8 cellular contexts compared by ENCODE assay signal in genomic region chr1:148263128-148263905, GRCh38.
DNase-seq lines count a peak whose midpoint lies in the region; ATAC-seq, FAIRE-seq and TF ChIP-seq lines count a peak whose summit lies in the region.

No MANE protein-coding gene starts in this region.

- no peaks in the 10 kb centered on the region for H3K27me3 ChIP-seq in CD8-positive, alpha-beta T cell (ENCODE audit: insufficient read depth, low read length)
- H3K27me3 ChIP-seq in Loucy (ENCODE audit: insufficient read depth, low read length, poor library complexity, severe bottlenecking) (no peaks in the 10 kb centered on the region), smooth muscle cell (ENCODE audit: low read depth) (no peaks in the 10 kb centered on the region)

- no peaks in the 10 kb centered on the region for H3F3A ChIP-seq in Loucy (ENCODE audit: low read depth)
- no peaks in the 10 kb centered on the region for H3F3A ChIP-seq in smooth muscle cell (ENCODE audit: low read depth)

- intact Hi-C loops in CD8-positive, alpha-beta T cell (cut with DNase I, micrococcal nuclease): loop anchor here in 1 of 2 experiments (1.0 kb wide), 1 partner anchor 71 kb away; no protein-coding TSS in a partner anchor

- peak; percentile 24 to 76 (median 56) for DNase-seq in CD8-positive, alpha-beta T cell
- peak; percentile 47 for DNase-seq in brain pericyte (ENCODE audit: low read depth, low spot score)
- peak; percentile 71 for DNase-seq in iPS-NIHi11 (ENCODE audit: low spot score)
- DNase-seq in smooth muscle cell (lab: John Stamatoyannopoulos, UW; ENCODE audit: unreplicated experiment): no peak
- no peak for DNase-seq in cortex of kidney (lab: John Stamatoyannopoulos, UW)

- H3K27me3 Mint-ChIP-seq in CD8-positive, alpha-beta T cell (ENCODE audit: low read depth): no peaks in the 10 kb centered on the region

- no peaks in the 10 kb centered on the region for H3K9me2 ChIP-seq in Loucy (replicated peaks; ENCODE audit: low read depth, low read length)

- peaks cover 19% of the 10 kb centered on the region for H3K4me1 Mint-ChIP-seq in CD8-positive, alpha-beta T cell (ENCODE audit: low read depth)

- H3K4me1 ChIP-seq in CD8-positive, alpha-beta T cell (ENCODE audit: insufficient read depth, low read length): no peaks in the 10 kb centered on the region
- H3K4me1 ChIP-seq in Loucy (ENCODE audit: insufficient read depth, low read length, poor library complexity, severe bottlenecking) (no peaks in the 10 kb centered on the region), smooth muscle cell (ENCODE audit: low read depth) (peaks cover 5% of the 10 kb centered on the region)

- no peak for TF ChIP-seq CTCF in CD8-positive, alpha-beta T cell (IDR thresholded peaks at IDR 0.05)
- no peak for TF ChIP-seq CTCF in Loucy (conservative IDR thresholded peaks at IDR 0.05; ENCODE audit: low read length)
- no peak for TF ChIP-seq CTCF in smooth muscle cell (IDR thresholded peaks at IDR 0.05; ENCODE audit: borderline replicate concordance, insufficient read depth, poor library complexity, severe bottlenecking)

- FAIRE-seq in TTC549 (lab: Jason Lieb, UNC): peak; percentile 89

- H3K36me3 ChIP-seq in CD8-positive, alpha-beta T cell (ENCODE audit: insufficient read depth, low read length): no peaks in the 10 kb centered on the region
- H3K36me3 ChIP-seq in Loucy (ENCODE audit: insufficient read depth, low read length): no peaks in the 10 kb centered on the region
- no peaks in the 10 kb centered on the region for H3K36me3 ChIP-seq in smooth muscle cell (ENCODE audit: low read depth)

- H3K9ac ChIP-seq in Loucy (ENCODE audit: low read depth, low read length, poor library complexity, severe bottlenecking) (peak overlapping the region; percentile 5), smooth muscle cell (ENCODE audit: low read depth) (peak overlapping the region; percentile 89)

- POLR2A ChIA-PET in CD8-positive, alpha-beta T cell (lab: Charles Lee): interaction anchor here (1.1 to 1.4 kb wide), 2 partner anchors 71 to 73 kb away, joined by 3 to 8 read pairs; no protein-coding TSS in a partner anchor

- H3K4me2 ChIP-seq in Loucy (ENCODE audit: low read depth, low read length, poor library complexity, severe bottlenecking) (peak overlapping the region; percentile 69), smooth muscle cell (peak overlapping the region; percentile 87)

- CTCF ChIA-PET in CD8-positive, alpha-beta T cell (lab: Charles Lee): interaction anchor here (0.6 to 1.1 kb wide), 2 partner anchors 8 to 11 kb away, joined by 3 to 4 read pairs; no protein-coding TSS in a partner anchor

- under 1% methylated on average over 43 of the region's 43 CpGs for WGBS in smooth muscle cell (ENCODE audit: low lambda C conversion rate)

- no peaks in the 10 kb centered on the region for H3K9me3 ChIP-seq in CD8-positive, alpha-beta T cell (ENCODE audit: low read length)
- H3K9me3 ChIP-seq in Loucy (ENCODE audit: insufficient read depth, low read depth, low read length): no peaks in the 10 kb centered on the region
- no peaks in the 10 kb centered on the region for H3K9me3 ChIP-seq in smooth muscle cell (replicated peaks; ENCODE audit: low read depth)

- no peaks in the 10 kb centered on the region for H3K9me3 Mint-ChIP-seq in CD8-positive, alpha-beta T cell

- H3K27ac Mint-ChIP-seq in CD8-positive, alpha-beta T cell: peak overlapping the region; percentile 99

- H3K79me2 ChIP-seq in Loucy (ENCODE audit: insufficient read depth, low read length) (no peaks in the 10 kb centered on the region), smooth muscle cell (ENCODE audit: low read depth) (no peaks in the 10 kb centered on the region)

- peak; percentile 84 for ATAC-seq in CD8-positive, alpha-beta T cell
- ATAC-seq in GM19467 (IDR thresholded peaks at IDR 0.05; ENCODE audit: unreplicated experiment): peak; percentile 59

- peaks cover 7% of the 10 kb centered on the region for H3K36me3 Mint-ChIP-seq in CD8-positive, alpha-beta T cell

- H3K4me3 ChIP-seq in CD8-positive, alpha-beta T cell (ENCODE audit: low read depth, low read length): peak overlapping the region; percentile 62
- H3K4me3 ChIP-seq in Loucy (ENCODE audit: low read length, poor library complexity, severe bottlenecking) (peak overlapping the region; percentile 68), smooth muscle cell (peak overlapping the region; percentile 59)

- H3K4me3 Mint-ChIP-seq in CD8-positive, alpha-beta T cell: peak overlapping the region; percentile 95

- H4K20me1 ChIP-seq in Loucy (ENCODE audit: insufficient read depth, low read length, poor library complexity, severe bottlenecking): no peaks in the 10 kb centered on the region
- no peaks in the 10 kb centered on the region for H4K20me1 ChIP-seq in smooth muscle cell (ENCODE audit: low read depth)

- peak overlapping the region; percentile 85 for H3K27ac ChIP-seq in CD8-positive, alpha-beta T cell (ENCODE audit: low read depth, low read length)
- peak overlapping the region; percentile 76 for H3K27ac ChIP-seq in smooth muscle cell (ENCODE audit: low read depth)

- H2AFZ ChIP-seq in Loucy (ENCODE audit: low read length) (peak overlapping the region; percentile 60), smooth muscle cell (ENCODE audit: low read depth) (peak overlapping the region; percentile 85)

Comparison
In these comparisons a context has a peak if more than half of its experiments do, and no peak if none do; other contexts are left out.
1. DNase-seq: peak in CD8-positive, alpha-beta T cell (7 of 7), brain pericyte (single experiment) and iPS-NIHi11 (single experiment); none in smooth muscle cell (single experiment) and cortex of kidney (single experiment).
2. Peak in every context shown above with its lines, with median percentiles within 50 percentile points of each other: H3K4me3 ChIP-seq.